Comparison of ENCODE assay signal across 11 cellular contexts in the genomic region with DNA sequence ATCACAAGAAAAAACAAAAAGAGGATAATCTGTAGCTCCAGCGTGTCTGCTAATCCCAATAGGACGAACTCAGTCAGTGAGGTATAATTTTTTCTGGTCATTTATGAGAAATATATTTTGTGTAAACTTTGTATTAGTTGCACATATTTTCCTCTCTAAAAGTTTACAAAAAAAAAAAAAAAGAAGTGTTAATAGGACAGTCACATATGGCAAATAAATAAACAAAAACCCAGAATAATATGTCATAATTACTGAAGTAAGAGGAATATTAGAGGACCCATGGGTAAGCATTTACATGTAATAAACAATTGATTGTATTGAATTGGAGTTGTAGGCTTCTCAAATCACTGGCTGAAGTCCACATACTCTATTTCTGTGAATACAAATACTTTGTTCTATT. TPM values are rescaled to one million over a fixed set of nuclear protein-coding genes. Genes with fewer than 3 reads are reported as not detected.
"Had no signal": no experiment of that assay in that cellular context is flagged by ENCODE, and none has a peak within 500 bp of the region (broad histone marks: within the 10 kb centered on the region; RNA-seq: fewer than 3 reads in every experiment).

A gene (minus strand): TSS at position 101 of the 400 bp plus-strand sequence. CDS start 0 bp downstream, at position 101.

- H3K36me3 Mint-ChIP-seq: IgD-negative memory B cell had no signal

- H3K4me3 ChIP-seq: K562 had no signal

- H3K9ac ChIP-seq: KMS-11 had no signal

- H3K27ac ChIP-seq: HL-60, KMS-11 had no signal

- H3K4me2 ChIP-seq: KMS-11 had no signal

- H3K4me1 Mint-ChIP-seq: IgD-negative memory B cell had no signal

- ATAC-seq: HepG2, K562 had no signal

- DNase-seq: IMR-90, KBM-7, KG1 had no signal

- H3K27me3 Mint-ChIP-seq: IgD-negative memory B cell had no signal

- H3K27ac Mint-ChIP-seq: IgD-negative memory B cell had no signal

- FAIRE-seq: HepG2, HTR-8/SVneo, K562 had no signal

RNA-seq across cellular contexts. Expression of the gene that starts here (rescaled TPM):
- total RNA-seq: HepG2, HT-29, HT1080, IMR-90, K562 had no signal
- polyA plus RNA-seq: HepG2, IgD-negative memory B cell, IMR-90, K562 had no signal
